In the genomic region with DNA sequence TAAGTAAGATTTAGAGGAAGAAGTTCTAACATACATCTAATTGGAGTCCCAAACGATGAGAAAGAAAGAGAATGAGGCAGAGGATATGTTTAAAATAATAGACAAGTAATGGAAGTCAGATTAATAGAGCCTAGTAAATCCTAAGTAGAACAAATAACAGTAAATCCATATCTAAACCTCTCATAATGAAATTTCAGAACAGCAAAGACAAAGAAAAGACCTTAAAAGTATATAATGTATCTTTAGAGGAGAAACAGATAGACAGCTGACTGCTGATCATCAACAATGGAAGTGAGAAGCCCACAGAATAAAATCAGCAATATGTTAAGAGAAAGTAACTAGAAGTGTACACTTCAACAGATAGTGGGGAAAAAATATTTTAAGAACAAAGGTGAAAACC, we compare ENCODE assay signal across 40 cellular contexts.
"Had no signal": no experiment of that assay in that cellular context is flagged by ENCODE, and none has a peak within 500 bp of the region (broad histone marks: within the 10 kb centered on the region; RNA-seq: fewer than 3 reads in every experiment).

No MANE protein-coding gene starts in this region.

- ATAC-seq: activated naive CD4-positive, alpha-beta T cell treated with anti-CD3 and anti-CD28 coated beads, Interleukin-2, amount 50 U/mL, for 72 hours; activated naive CD8-positive, alpha-beta T cell treated with anti-CD3 and anti-CD28 coated beads, Interleukin-2, amount 50 U/mL, for 24 hours; activated T-cell treated with anti-CD3 and anti-CD28 coated beads, Interleukin-2, amount 50 U/mL, for 4 hours; activated T-cell treated with anti-CD3 and anti-CD28 coated beads, Interleukin-2, amount 50 U/mL, for 72 hours; activated T-helper 17 cell treated with anti-CD3 and anti-CD28 coated beads, Interleukin-2, amount 50 U/mL, for 72 hours; body of pancreas had no signal

- H3K4me1 ChIP-seq: adrenal gland, ascending aorta, body of pancreas, breast epithelium had no signal

- H3K27ac Mint-ChIP-seq: activated naive CD4-positive, alpha-beta T cell treated with anti-CD3 and anti-CD28 coated beads for 36 hours; activated naive CD4-positive, alpha-beta T cell treated with anti-CD3 and anti-CD28 coated beads, Interleukin-2, amount 10 ng/mL, durations not matched to agents 7 days and 5 days; activated naive CD4-positive, alpha-beta T cell treated with anti-CD3 and anti-CD28 coated beads, Interleukin-2, amount 50 U/mL, for 24 hours; activated naive CD4-positive, alpha-beta T cell treated with anti-CD3 and anti-CD28 coated beads, Interleukin-2, amount 50 U/mL, for 72 hours; activated naive CD8-positive, alpha-beta T cell; activated naive CD8-positive, alpha-beta T cell treated with anti-CD3 and anti-CD28 coated beads for 36 hours; activated naive CD8-positive, alpha-beta T cell treated with anti-CD3 and anti-CD28 coated beads, Interleukin-2, amount 10 ng/mL, durations not matched to agents 7 days and 5 days; activated naive CD8-positive, alpha-beta T cell treated with anti-CD3 and anti-CD28 coated beads, Interleukin-2, amount 50 U/mL, for 24 hours; activated T-cell treated with anti-CD3 and anti-CD28 coated beads, Interleukin-2, amount 50 U/mL, for 24 hours; activated T-cell treated with anti-CD3 and anti-CD28 coated beads, Interleukin-2, amount 50 U/mL, for 72 hours; activated T-helper 1 cell treated with anti-CD3 and anti-CD28 coated beads, Interleukin-12 subunit alpha, Interleukin-12 subunit beta, Interleukin-2, Interleukin-4 antibody, amounts not matched to agents 30 ng/mL and 10 ng/mL and 1 ng/mL, durations not matched to agents 14 hours and 24 hours and 36 hours; activated T-helper 17 cell treated with anti-CD3 and anti-CD28 coated beads, Interleukin-2, amount 50 U/mL, for 72 hours; activated T-helper 2 cell treated with anti-CD3 and anti-CD28 coated beads, Interferon-gamma antibody, Interleukin-2, Interleukin-4, amounts not matched to agents 10 μg/mL and 5 μg/mL and 100 μg/mL, durations not matched to agents 14 hours and 24 hours and 36 hours; brain had no signal

- H3K36me3 ChIP-seq: adrenal gland, ascending aorta, brain microvascular endothelial cell, breast epithelium, cardiac muscle cell had no signal

- H3K9me3 ChIP-seq: adrenal gland, ascending aorta, body of pancreas had no signal

- H3K4me3 ChIP-seq: adrenal gland, ascending aorta, body of pancreas, breast epithelium, cardiac muscle cell had no signal

- H3K36me3 Mint-ChIP-seq: activated naive CD4-positive, alpha-beta T cell treated with anti-CD3 and anti-CD28 coated beads, Interleukin-2, amount 10 ng/mL, durations not matched to agents 7 days and 5 days; activated naive CD4-positive, alpha-beta T cell treated with anti-CD3 and anti-CD28 coated beads, Interleukin-2, amount 50 U/mL, for 24 hours; activated naive CD8-positive, alpha-beta T cell; activated naive CD8-positive, alpha-beta T cell treated with anti-CD3 and anti-CD28 coated beads, Interleukin-2, amount 10 ng/mL, durations not matched to agents 7 days and 5 days had no signal

- H3K4me1 Mint-ChIP-seq: activated naive CD4-positive, alpha-beta T cell treated with anti-CD3 and anti-CD28 coated beads, Interleukin-2, amount 10 ng/mL, durations not matched to agents 7 days and 5 days; activated naive CD4-positive, alpha-beta T cell treated with anti-CD3 and anti-CD28 coated beads, Interleukin-2, amount 50 U/mL, for 24 hours; activated naive CD8-positive, alpha-beta T cell treated with anti-CD3 and anti-CD28 coated beads for 36 hours; activated naive CD8-positive, alpha-beta T cell treated with anti-CD3 and anti-CD28 coated beads, Interleukin-2, amount 10 ng/mL, durations not matched to agents 7 days and 5 days; activated naive CD8-positive, alpha-beta T cell treated with anti-CD3 and anti-CD28 coated beads, Interleukin-2, amount 50 U/mL, for 24 hours; activated T-helper 17 cell treated with anti-CD3 and anti-CD28 coated beads, Interleukin-2, amount 50 U/mL, for 72 hours; brain; central memory CD8-positive, alpha-beta T cell had no signal

- DNase-seq: activated effector memory CD4-positive, alpha-beta T cell treated with anti-CD3 and anti-CD28 coated beads, Interleukin-2, amount 50 U/mL, for 16 hours; activated effector memory CD4-positive, alpha-beta T cell treated with Interleukin-2 at 50 U/mL for 16 hours; activated gamma-delta T cell; activated gamma-delta T cell treated with Interleukin-2 at 50 U/mL for 16 hours; activated naive CD4-positive, alpha-beta T cell; activated naive CD4-positive, alpha-beta T cell treated with anti-CD3 and anti-CD28 coated beads for 36 hours; activated naive CD4-positive, alpha-beta T cell treated with anti-CD3 and anti-CD28 coated beads, Interleukin-2, amount 10 ng/mL, durations not matched to agents 7 days and 5 days; activated naive CD4-positive, alpha-beta T cell treated with anti-CD3 and anti-CD28 coated beads, Interleukin-2, amount 50 U/mL, for 16 hours; activated naive CD4-positive, alpha-beta T cell treated with Interleukin-2 at 50 U/mL for 16 hours; activated naive CD8-positive, alpha-beta T cell treated with anti-CD3 and anti-CD28 coated beads for 36 hours; activated naive CD8-positive, alpha-beta T cell treated with anti-CD3 and anti-CD28 coated beads, Interleukin-2, amount 10 ng/mL, durations not matched to agents 7 days and 5 days; activated naive CD8-positive, alpha-beta T cell treated with anti-CD3 and anti-CD28 coated beads, Interleukin-2, amount 50 U/mL, for 24 hours; activated T-cell treated with anti-CD3 and anti-CD28 coated beads, Interleukin-2, amount 50 U/mL, for 1 hour; activated T-cell treated with anti-CD3 and anti-CD28 coated beads, Interleukin-2, amount 50 U/mL, for 24 hours; activated T-cell treated with anti-CD3 and anti-CD28 coated beads, Interleukin-2, amount 50 U/mL, for 4 hours; activated T-cell treated with anti-CD3 and anti-CD28 coated beads, Interleukin-2, amount 50 U/mL, for 48 hours; activated T-cell treated with anti-CD3 and anti-CD28 coated beads, Interleukin-2, amount 50 U/mL, for 72 hours; adrenal gland; amniotic stem cell; amygdala; anterior cingulate cortex; aorta; body of pancreas; brain microvascular endothelial cell; caudate nucleus; central memory CD4-positive, alpha-beta T cell; cerebellar nuclear complex had no signal

- H3K27ac ChIP-seq: adrenal gland, ascending aorta, body of pancreas, brain microvascular endothelial cell, breast epithelium, cardiac muscle cell had no signal

- H3K27me3 ChIP-seq: adrenal gland, ascending aorta, body of pancreas, brain microvascular endothelial cell, breast epithelium, cardiac muscle cell had no signal

- FAIRE-seq: astrocyte, bronchial epithelial cell had no signal

- H3K4me3 Mint-ChIP-seq: activated naive CD4-positive, alpha-beta T cell treated with anti-CD3 and anti-CD28 coated beads for 36 hours; activated naive CD4-positive, alpha-beta T cell treated with anti-CD3 and anti-CD28 coated beads, Interleukin-2, amount 10 ng/mL, durations not matched to agents 7 days and 5 days; activated naive CD4-positive, alpha-beta T cell treated with anti-CD3 and anti-CD28 coated beads, Interleukin-2, amount 50 U/mL, for 24 hours; activated naive CD8-positive, alpha-beta T cell; activated naive CD8-positive, alpha-beta T cell treated with anti-CD3 and anti-CD28 coated beads for 36 hours; activated naive CD8-positive, alpha-beta T cell treated with anti-CD3 and anti-CD28 coated beads, Interleukin-2, amount 10 ng/mL, durations not matched to agents 7 days and 5 days; activated naive CD8-positive, alpha-beta T cell treated with anti-CD3 and anti-CD28 coated beads, Interleukin-2, amount 50 U/mL, for 24 hours; activated T-cell treated with anti-CD3 and anti-CD28 coated beads, Interleukin-2, amount 50 U/mL, for 24 hours; activated T-cell treated with anti-CD3 and anti-CD28 coated beads, Interleukin-2, amount 50 U/mL, for 4 hours; activated T-cell treated with anti-CD3 and anti-CD28 coated beads, Interleukin-2, amount 50 U/mL, for 72 hours; activated T-helper 1 cell treated with anti-CD3 and anti-CD28 coated beads, Interleukin-12 subunit alpha, Interleukin-12 subunit beta, Interleukin-2, Interleukin-4 antibody, amounts not matched to agents 30 ng/mL and 10 ng/mL and 1 ng/mL, durations not matched to agents 14 hours and 24 hours and 36 hours; activated T-helper 17 cell treated with anti-CD3 and anti-CD28 coated beads, Interleukin-2, amount 50 U/mL, for 72 hours; brain; central memory CD8-positive, alpha-beta T cell had no signal

- H3K27me3 Mint-ChIP-seq: activated naive CD4-positive, alpha-beta T cell treated with anti-CD3 and anti-CD28 coated beads, Interleukin-2, amount 10 ng/mL, durations not matched to agents 7 days and 5 days; activated naive CD8-positive, alpha-beta T cell treated with anti-CD3 and anti-CD28 coated beads, Interleukin-2, amount 10 ng/mL, durations not matched to agents 7 days and 5 days; activated T-cell treated with anti-CD3 and anti-CD28 coated beads, Interleukin-2, amount 50 U/mL, for 24 hours; brain; central memory CD8-positive, alpha-beta T cell had no signal
